1 cellular context compared by ENCODE assay signal in genomic region chr17:82334622-82335394, GRCh38.
TF ChIP-seq lines count a peak whose summit lies in the region.

No MANE protein-coding gene starts in this region.

TF ChIP-seq in GM23338, 12 proteins besides CTCF, POLR2A, EP300 and RAD21 (continued from another document):
- TF ChIP-seq, protein P1, sequence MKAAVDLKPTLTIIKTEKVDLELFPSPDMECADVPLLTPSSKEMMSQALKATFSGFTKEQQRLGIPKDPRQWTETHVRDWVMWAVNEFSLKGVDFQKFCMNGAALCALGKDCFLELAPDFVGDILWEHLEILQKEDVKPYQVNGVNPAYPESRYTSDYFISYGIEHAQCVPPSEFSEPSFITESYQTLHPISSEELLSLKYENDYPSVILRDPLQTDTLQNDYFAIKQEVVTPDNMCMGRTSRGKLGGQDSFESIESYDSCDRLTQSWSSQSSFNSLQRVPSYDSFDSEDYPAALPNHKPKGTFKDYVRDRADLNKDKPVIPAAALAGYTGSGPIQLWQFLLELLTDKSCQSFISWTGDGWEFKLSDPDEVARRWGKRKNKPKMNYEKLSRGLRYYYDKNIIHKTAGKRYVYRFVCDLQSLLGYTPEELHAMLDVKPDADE (IDR thresholded peaks at IDR 0.05) = no peak
- TF ChIP-seq, protein P2, sequence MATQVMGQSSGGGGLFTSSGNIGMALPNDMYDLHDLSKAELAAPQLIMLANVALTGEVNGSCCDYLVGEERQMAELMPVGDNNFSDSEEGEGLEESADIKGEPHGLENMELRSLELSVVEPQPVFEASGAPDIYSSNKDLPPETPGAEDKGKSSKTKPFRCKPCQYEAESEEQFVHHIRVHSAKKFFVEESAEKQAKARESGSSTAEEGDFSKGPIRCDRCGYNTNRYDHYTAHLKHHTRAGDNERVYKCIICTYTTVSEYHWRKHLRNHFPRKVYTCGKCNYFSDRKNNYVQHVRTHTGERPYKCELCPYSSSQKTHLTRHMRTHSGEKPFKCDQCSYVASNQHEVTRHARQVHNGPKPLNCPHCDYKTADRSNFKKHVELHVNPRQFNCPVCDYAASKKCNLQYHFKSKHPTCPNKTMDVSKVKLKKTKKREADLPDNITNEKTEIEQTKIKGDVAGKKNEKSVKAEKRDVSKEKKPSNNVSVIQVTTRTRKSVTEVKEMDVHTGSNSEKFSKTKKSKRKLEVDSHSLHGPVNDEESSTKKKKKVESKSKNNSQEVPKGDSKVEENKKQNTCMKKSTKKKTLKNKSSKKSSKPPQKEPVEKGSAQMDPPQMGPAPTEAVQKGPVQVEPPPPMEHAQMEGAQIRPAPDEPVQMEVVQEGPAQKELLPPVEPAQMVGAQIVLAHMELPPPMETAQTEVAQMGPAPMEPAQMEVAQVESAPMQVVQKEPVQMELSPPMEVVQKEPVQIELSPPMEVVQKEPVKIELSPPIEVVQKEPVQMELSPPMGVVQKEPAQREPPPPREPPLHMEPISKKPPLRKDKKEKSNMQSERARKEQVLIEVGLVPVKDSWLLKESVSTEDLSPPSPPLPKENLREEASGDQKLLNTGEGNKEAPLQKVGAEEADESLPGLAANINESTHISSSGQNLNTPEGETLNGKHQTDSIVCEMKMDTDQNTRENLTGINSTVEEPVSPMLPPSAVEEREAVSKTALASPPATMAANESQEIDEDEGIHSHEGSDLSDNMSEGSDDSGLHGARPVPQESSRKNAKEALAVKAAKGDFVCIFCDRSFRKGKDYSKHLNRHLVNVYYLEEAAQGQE (IDR thresholded peaks at IDR 0.05; ENCODE audit: unreplicated experiment) = no peak
- TF ChIP-seq CREB1 (CRISPR knock-in tag; IDR thresholded peaks at IDR 0.05; ENCODE audit: low read depth) = no peak
- no peak for TF ChIP-seq ZNF114 (CRISPR knock-in tag; IDR thresholded peaks at IDR 0.05)
